8 cellular contexts compared by ENCODE assay signal in genomic region chr11:20604295-20604803, GRCh38. TPM values are rescaled to one million over a fixed set of nuclear protein-coding genes. Genes with fewer than 3 reads are reported as not detected.
"Had no signal": no experiment of that assay in that cellular context is flagged by ENCODE, and none has a peak within 500 bp of the region (broad histone marks: within the 10 kb centered on the region; RNA-seq: fewer than 3 reads in every experiment).

No MANE protein-coding gene starts in this region.

- H3K4me3 ChIP-seq: K562 had no signal

- ATAC-seq: HepG2, K562 had no signal

- H3K4me1 Mint-ChIP-seq: IgD-negative memory B cell had no signal

- H3K27ac Mint-ChIP-seq: IgD-negative memory B cell had no signal

- H3K27ac ChIP-seq: HL-60 had no signal

- H3K36me3 Mint-ChIP-seq: IgD-negative memory B cell had no signal

- DNase-seq: IMR-90, KBM-7 had no signal

RNA-seq across cellular contexts. Expression of gene SLC6A5, which starts 4.9 kb away (rescaled TPM):
- total RNA-seq: HepG2, HT-29, HT1080, IMR-90, K562 had no signal
- polyA plus RNA-seq: HepG2, IgD-negative memory B cell, IMR-90 had no signal
